28 cellular contexts compared by ENCODE assay signal in the genomic region with DNA sequence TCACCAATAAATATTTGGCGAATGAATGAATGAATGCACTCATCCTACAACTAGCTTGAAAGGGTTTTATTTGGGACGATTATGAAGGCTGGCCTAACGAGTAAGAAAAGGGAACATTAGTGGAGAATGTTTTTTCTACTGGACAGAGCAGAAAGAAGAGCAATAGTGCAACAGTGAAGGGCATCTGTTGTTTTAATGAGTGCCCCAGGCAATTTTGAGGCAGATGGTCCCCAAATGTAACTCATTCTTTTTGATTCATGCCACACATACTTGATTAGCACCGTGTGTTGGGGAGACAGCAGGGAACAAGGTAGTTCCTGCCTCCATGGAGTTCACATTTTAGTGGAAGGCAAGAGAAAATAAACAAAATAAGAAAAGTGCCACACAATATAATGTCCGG.
"Had no signal": no experiment of that assay in that cellular context is flagged by ENCODE, and none has a peak within 500 bp of the region (broad histone marks: within the 10 kb centered on the region; RNA-seq: fewer than 3 reads in every experiment).

No MANE protein-coding gene starts in this region.

- H3K27me3 ChIP-seq: left lung, neural progenitor cell, neutrophil, testis, thyroid gland, transverse colon, upper lobe of left lung, vagina had no signal

- H3K27ac ChIP-seq: left lung, lower lobe of right lung, neural progenitor cell, neutrophil, parathyroid adenoma, psoas muscle, right lobe of liver, stomach, testis, thyroid gland, transverse colon, upper lobe of left lung, vagina had no signal

- H3K4me1 ChIP-seq: left lung, lower lobe of right lung, neural progenitor cell, parathyroid adenoma, psoas muscle, right lobe of liver, stomach, testis, thyroid gland, transverse colon, upper lobe of left lung, vagina had no signal

- H3K4me3 ChIP-seq: left lung, lower lobe of right lung, neural progenitor cell, psoas muscle, right lobe of liver, smooth muscle cell, stomach, testis, thyroid gland, transverse colon, upper lobe of left lung, vagina had no signal

- H3K9me3 ChIP-seq: left lung, lower lobe of right lung, neutrophil, psoas muscle, right lobe of liver, stomach, testis, thyroid gland, transverse colon, upper lobe of left lung, vagina had no signal

- H3K9ac ChIP-seq: neural progenitor cell, parathyroid adenoma had no signal

- H3K4me2 ChIP-seq: neural progenitor cell, smooth muscle cell had no signal

- DNase-seq: immature natural killer cell; kidney; left colon; left lung; lower lobe of right lung; mammary epithelial cell; mesenchymal stem cell; natural killer cell; nephron progenitor cell; occipital lobe; psoas muscle; right lobe of liver; stimulated activated CD4-positive, alpha-beta T cell treated with anti-CD3 and anti-CD28 coated beads, Interleukin-1b, Interleukin-23, amount 100 ng/mL, for 48 hours; stimulated activated CD4-positive, alpha-beta T cell treated with anti-CD3 and anti-CD28 coated beads, Interleukin-2, amount 100 ng/mL, for 48 hours; stimulated activated CD4-positive, alpha-beta T cell treated with anti-CD3 and anti-CD28 coated beads, Interleukin-4, amount 100 ng/mL, for 4 hours; stimulated activated CD8-positive, alpha-beta memory T cell treated with anti-CD3 and anti-CD28 coated beads, Interleukin-4, amount 100 ng/mL, for 48 hours; stimulated activated naive CD8-positive, alpha-beta T cell treated with anti-CD3 and anti-CD28 coated beads, Interleukin-15, Interleukin-2, amounts not matched to agents 100 U/mL and 50 U/mL, for 24 hours; stomach; testis; thyroid gland; transverse colon; upper lobe of left lung had no signal

- H3K79me2 ChIP-seq: parathyroid adenoma had no signal

- ATAC-seq: left colon; left lung; lower lobe of right lung; natural killer cell; psoas muscle; right lobe of liver; stimulated activated memory B cell treated with anti-CD40 and anti-IgM and Interleukin-4, amounts not matched to agents 10 μg/mL and 1 μg/mL and 100 μg/mL, for 72 hours; stimulated activated naive CD8-positive, alpha-beta T cell treated with anti-CD3 and anti-CD28 coated beads, Interleukin-15, Interleukin-2, amounts not matched to agents 100 U/mL and 50 U/mL, for 24 hours had no signal

- H3K36me3 ChIP-seq: left lung, lower lobe of right lung, neural progenitor cell, neutrophil, right lobe of liver, stomach, thyroid gland, transverse colon, upper lobe of left lung, vagina had no signal

- H2AFZ ChIP-seq: neural progenitor cell, parathyroid adenoma had no signal
